In the genomic region with DNA sequence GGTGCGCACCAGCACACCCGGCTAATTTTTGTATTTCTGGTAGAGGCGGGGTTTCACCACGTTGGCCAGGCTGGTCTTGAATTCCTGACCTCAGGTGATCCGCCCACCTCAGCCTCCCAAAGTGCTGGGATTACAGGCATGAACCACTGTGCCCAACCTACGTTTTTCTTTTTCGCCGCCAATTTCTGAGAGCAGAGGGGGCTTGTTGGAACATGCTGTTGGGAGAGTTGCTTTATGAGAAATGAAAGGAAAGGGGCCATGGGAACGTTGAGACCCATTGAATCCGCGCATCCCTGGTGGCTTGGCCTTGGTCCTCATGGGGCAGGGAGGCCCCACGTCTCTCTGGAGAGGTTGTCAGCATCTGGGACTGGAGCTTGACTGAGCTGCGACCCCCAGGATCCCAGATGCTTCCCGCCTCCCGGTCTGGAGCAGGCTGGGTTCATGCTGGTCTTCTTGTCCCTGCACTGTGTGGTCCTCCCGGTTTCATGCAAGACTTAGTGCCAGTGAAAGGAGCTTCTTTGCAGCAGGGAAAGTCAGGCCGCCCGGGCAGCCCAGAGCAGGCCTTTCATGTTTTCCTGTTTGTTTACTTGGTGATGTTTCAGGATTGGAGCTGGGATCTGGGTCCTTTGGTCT, we compare ENCODE assay signal across 12 cellular contexts. TPM values are rescaled to one million over a fixed set of nuclear protein-coding genes. Genes with fewer than 3 reads are reported as not detected.
A peak's percentile ranks its signal among the peaks of the same experiment; 100 is the strongest.
DNase-seq lines count a peak whose midpoint lies in the region; ATAC-seq and TF ChIP-seq lines count a peak whose summit lies in the region.
"Had no signal": no experiment of that assay in that cellular context is flagged by ENCODE, and none has a peak within 500 bp of the region (broad histone marks: within the 10 kb centered on the region; RNA-seq: fewer than 3 reads in every experiment).

No MANE protein-coding gene starts in this region.

- intact Hi-C loops in breast epithelium (cut with DNase I; ENCODE audit: low total_unique reads): no loop called here

- TF ChIP-seq POLR2A in breast epithelium (IDR thresholded peaks at IDR 0.05): no peak

- peak; percentile 40 for DNase-seq in ELF-1 (ENCODE audit: low read depth, low spot score)
- DNase-seq in breast epithelium (ENCODE audit: low spot score in 2 of 2): peak in 1 of 2 donors; percentile 67
- no peak for DNase-seq in NCI-H2227 treated with DMSO at 0.1 percent for 48 hours (lab: John Stamatoyannopoulos, UW)
- no peak for DNase-seq in activated CD4-positive, alpha-beta T cell treated with anti-CD3 and anti-CD28 coated beads, Interleukin-2, amount 50 U/mL, for 4 hours
- no peak for DNase-seq in NCI-H526 treated with DMSO at 0.1 percent for 48 hours (lab: John Stamatoyannopoulos, UW)
- DNase-seq: activated naive CD4-positive, alpha-beta T cell treated with Interleukin-2 at 50 U/mL for 16 hours; CD4-positive, CD25-positive, alpha-beta regulatory T cell; kidney; T-cell had no signal

- H3K27ac ChIP-seq in 22Rv1 (peak overlapping the region; percentile 78), breast epithelium (peak overlapping the region; percentile 83 to 87)

- ATAC-seq in stimulated activated memory B cell treated with anti-CD40 and anti-IgM and Interleukin-4, amounts not matched to agents 10 μg/mL and 1 μg/mL and 100 μg/mL, for 72 hours: no peak

- H3K4me1 ChIP-seq in breast epithelium: no peaks in the 10 kb centered on the region

- H3K4me3 Mint-ChIP-seq in nephron: no peak overlapping the region
- no peak overlapping the region for H3K4me3 Mint-ChIP-seq in stimulated activated memory B cell treated with anti-CD40 and anti-IgM and Interleukin-4, amounts not matched to agents 10 μg/mL and 1 μg/mL and 100 μg/mL, for 72 hours

- H3K4me1 Mint-ChIP-seq in nephron: peaks cover 34% of the 10 kb centered on the region
- no peaks in the 10 kb centered on the region for H3K4me1 Mint-ChIP-seq in stimulated activated memory B cell treated with anti-CD40 and anti-IgM and Interleukin-4, amounts not matched to agents 10 μg/mL and 1 μg/mL and 100 μg/mL, for 72 hours

- no peaks in the 10 kb centered on the region for H3K27me3 ChIP-seq in breast epithelium

- peaks cover 4% of the 10 kb centered on the region for H3K36me3 Mint-ChIP-seq in nephron (ENCODE audit: low read depth)
- H3K36me3 Mint-ChIP-seq in stimulated activated memory B cell treated with anti-CD40 and anti-IgM and Interleukin-4, amounts not matched to agents 10 μg/mL and 1 μg/mL and 100 μg/mL, for 72 hours: no peaks in the 10 kb centered on the region
- H3K36me3 Mint-ChIP-seq: CD4-positive, CD25-positive, alpha-beta regulatory T cell; T-cell had no signal

- peak overlapping the region; percentile 52 to 77 (median 62) for H3K27ac Mint-ChIP-seq in nephron
- no peak overlapping the region for H3K27ac Mint-ChIP-seq in stimulated activated memory B cell treated with anti-CD40 and anti-IgM and Interleukin-4, amounts not matched to agents 10 μg/mL and 1 μg/mL and 100 μg/mL, for 72 hours
- H3K27ac Mint-ChIP-seq: CD4-positive, CD25-positive, alpha-beta regulatory T cell; T-cell had no signal

- H3K9me3 Mint-ChIP-seq in nephron: no peaks in the 10 kb centered on the region
- H3K9me3 Mint-ChIP-seq in stimulated activated memory B cell treated with anti-CD40 and anti-IgM and Interleukin-4, amounts not matched to agents 10 μg/mL and 1 μg/mL and 100 μg/mL, for 72 hours: no peaks in the 10 kb centered on the region
- H3K9me3 Mint-ChIP-seq: T-cell had no signal

- H3K36me3 ChIP-seq in breast epithelium: no peaks in the 10 kb centered on the region

- no peaks in the 10 kb centered on the region for H3K9me3 ChIP-seq in breast epithelium

- H3K27me3 Mint-ChIP-seq in nephron (ENCODE audit: low read depth): peaks cover 21% of the 10 kb centered on the region
- H3K27me3 Mint-ChIP-seq in stimulated activated memory B cell treated with anti-CD40 and anti-IgM and Interleukin-4, amounts not matched to agents 10 μg/mL and 1 μg/mL and 100 μg/mL, for 72 hours: peaks cover 82% of the 10 kb centered on the region

- TF ChIP-seq CTCF in 22Rv1 (IDR thresholded peaks at IDR 0.05): no peak
- TF ChIP-seq CTCF in breast epithelium (IDR thresholded peaks at IDR 0.05): no peak
- no peak for TF ChIP-seq CTCF in nephron (IDR thresholded peaks at IDR 0.05; ENCODE audit: unreplicated experiment in 3 of 3)

- peak overlapping the region in 1 of 3 donors; percentile 52 for H3K4me3 ChIP-seq in breast epithelium

RNA-seq across cellular contexts. Expression of a gene that starts 22.8 kb away (rescaled TPM):
- 100 to 1,000 TPM in 2 of 3 donors, 10 to 100 TPM in 1; 94.7 to 386 (median 216) TPM for total RNA-seq in breast epithelium
